Comparison of ENCODE assay signal across 1 cellular context in genomic region chr1:220281159-220281574, GRCh38.
TF ChIP-seq lines count a peak whose summit lies in the region.

No MANE protein-coding gene starts in this region.

TF ChIP-seq in liver, 16 proteins besides CTCF, POLR2A, EP300 and RAD21 (continued from another document):
- TF ChIP-seq, protein P1, sequence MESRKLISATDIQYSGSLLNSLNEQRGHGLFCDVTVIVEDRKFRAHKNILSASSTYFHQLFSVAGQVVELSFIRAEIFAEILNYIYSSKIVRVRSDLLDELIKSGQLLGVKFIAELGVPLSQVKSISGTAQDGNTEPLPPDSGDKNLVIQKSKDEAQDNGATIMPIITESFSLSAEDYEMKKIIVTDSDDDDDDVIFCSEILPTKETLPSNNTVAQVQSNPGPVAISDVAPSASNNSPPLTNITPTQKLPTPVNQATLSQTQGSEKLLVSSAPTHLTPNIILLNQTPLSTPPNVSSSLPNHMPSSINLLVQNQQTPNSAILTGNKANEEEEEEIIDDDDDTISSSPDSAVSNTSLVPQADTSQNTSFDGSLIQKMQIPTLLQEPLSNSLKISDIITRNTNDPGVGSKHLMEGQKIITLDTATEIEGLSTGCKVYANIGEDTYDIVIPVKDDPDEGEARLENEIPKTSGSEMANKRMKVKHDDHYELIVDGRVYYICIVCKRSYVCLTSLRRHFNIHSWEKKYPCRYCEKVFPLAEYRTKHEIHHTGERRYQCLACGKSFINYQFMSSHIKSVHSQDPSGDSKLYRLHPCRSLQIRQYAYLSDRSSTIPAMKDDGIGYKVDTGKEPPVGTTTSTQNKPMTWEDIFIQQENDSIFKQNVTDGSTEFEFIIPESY (IDR thresholded peaks at IDR 0.05), result no peak
- TF ChIP-seq GABPA (IDR thresholded peaks at IDR 0.05 in 1 of 2, conservative IDR thresholded peaks at IDR 0.05 in 1 of 2) (no peak), TAF1 (conservative IDR thresholded peaks at IDR 0.05) (no peak), HNF4A (conservative IDR thresholded peaks at IDR 0.05) (no peak), NR2F2 (IDR thresholded peaks at IDR 0.05) (no peak)
